Comparison of ENCODE assay signal across 7 cellular contexts in the genomic region with DNA sequence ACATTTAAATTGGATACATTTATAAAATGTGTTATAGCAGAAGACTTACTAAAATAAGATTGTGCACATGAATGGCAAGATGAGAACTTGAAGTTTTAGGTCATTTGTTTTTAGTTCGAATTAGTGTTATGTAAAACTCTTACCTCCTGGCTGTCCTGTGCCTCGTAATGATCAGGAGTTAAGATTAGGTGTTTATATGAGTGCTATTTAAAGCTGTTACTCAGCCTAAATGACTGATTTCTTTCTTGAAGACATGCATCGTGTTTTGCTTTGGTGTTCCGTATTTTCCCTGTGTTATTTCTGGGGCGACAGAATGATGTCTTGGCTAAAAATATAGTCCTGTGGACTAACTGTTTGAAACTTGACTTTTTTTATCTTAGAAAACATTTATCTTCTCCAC. TPM values are rescaled to one million over a fixed set of nuclear protein-coding genes. Genes with fewer than 3 reads are reported as not detected.
"Had no signal": no experiment of that assay in that cellular context is flagged by ENCODE, and none has a peak within 500 bp of the region (broad histone marks: within the 10 kb centered on the region; RNA-seq: fewer than 3 reads in every experiment).

No MANE protein-coding gene starts in this region.

- H3K4me3 ChIP-seq: GM23248, HAP-1, K562 had no signal

- H3K9me3 ChIP-seq: HAP-1 had no signal

- DNase-seq: GM23248, GOT3, H7, IMR-90 had no signal

- H3K27ac ChIP-seq: GM23248 had no signal

- H3K9ac ChIP-seq: GM23248 had no signal

- H3K4me1 ChIP-seq: HAP-1 had no signal

- H2AFZ ChIP-seq: GM23248 had no signal

- ATAC-seq: HCT116 had no signal

RNA-seq across cellular contexts. Expression of a gene that starts 22.1 kb away (rescaled TPM):
- total RNA-seq: GM23248 had no signal
